In genomic region chr12:16300222-16300621, GRCh38 we compare ENCODE assay signal across 29 cellular contexts. TPM values are rescaled to one million over a fixed set of nuclear protein-coding genes. Genes with fewer than 3 reads are reported as not detected.
DNase-seq lines count a peak whose midpoint lies in the region; ATAC-seq and TF ChIP-seq lines count a peak whose summit lies in the region.
"Had no signal": no experiment of that assay in that cellular context is flagged by ENCODE, and none has a peak within 500 bp of the region (broad histone marks: within the 10 kb centered on the region; RNA-seq: fewer than 3 reads in every experiment).

No MANE protein-coding gene starts in this region.

- no peaks in the 10 kb centered on the region for H3K79me2 ChIP-seq in mesendoderm (ENCODE audit: control insufficient read depth, insufficient read depth, low read length)

- H3K4ac ChIP-seq in mesendoderm (ENCODE audit: low read depth, low read length): no peak overlapping the region

- H4K8ac ChIP-seq in mesendoderm (ENCODE audit: low read depth, low read length): no peak overlapping the region

- no peak overlapping the region for H3K23ac ChIP-seq in mesendoderm (ENCODE audit: low read length)

- WGBS in mesendoderm (ENCODE audit: extremely low coverage, insufficient coverage, low lambda C conversion rate): no CpG with 5 or more reads among the region's 2 CpGs

- H2BK120ac ChIP-seq in mesendoderm (ENCODE audit: low read depth, low read length): no peak overlapping the region

- no peaks in the 10 kb centered on the region for H3K27me3 Mint-ChIP-seq in activated naive CD8-positive, alpha-beta T cell treated with anti-CD3 and anti-CD28 coated beads, Interleukin-2, amount 50 U/mL, for 24 hours
- H3K27me3 Mint-ChIP-seq: stimulated activated naive CD8-positive, alpha-beta T cell treated with anti-CD3 and anti-CD28 coated beads, Interleukin-15, Interleukin-2, amounts not matched to agents 100 ng/mL and 50 ng/mL, for 24 hours had no signal

- H3K4me3 Mint-ChIP-seq in activated naive CD8-positive, alpha-beta T cell treated with anti-CD3 and anti-CD28 coated beads, Interleukin-2, amount 50 U/mL, for 24 hours: no peak overlapping the region
- H3K4me3 Mint-ChIP-seq: stimulated activated naive CD8-positive, alpha-beta T cell treated with anti-CD3 and anti-CD28 coated beads, Interleukin-15, Interleukin-2, amounts not matched to agents 100 ng/mL and 50 ng/mL, for 24 hours; T-helper 1 cell treated with Interleukin-12 subunit alpha and Interleukin-12 subunit beta and Interleukin-4 antibody, amounts not matched to agents 30 μg/mL and 1 μg/mL, for 36 hours had no signal

- intact Hi-C loops in Right ventricle myocardium superior (cut with DNase I): no loop called here

- H3K4me3 ChIP-seq in right atrium auricular region: no peak overlapping the region
- H3K4me3 ChIP-seq in mesendoderm (ENCODE audit: low read length): no peak overlapping the region
- H3K4me3 ChIP-seq: colonic mucosa, ovary, right lobe of liver, SJCRH30 had no signal

- no peaks in the 10 kb centered on the region for H3K79me1 ChIP-seq in mesendoderm (ENCODE audit: low read length)

- no peaks in the 10 kb centered on the region for H3K4me1 Mint-ChIP-seq in activated naive CD8-positive, alpha-beta T cell treated with anti-CD3 and anti-CD28 coated beads, Interleukin-2, amount 50 U/mL, for 24 hours

- H2BK5ac ChIP-seq in mesendoderm (ENCODE audit: low read length): no peak overlapping the region

- H3K18ac ChIP-seq in mesendoderm (ENCODE audit: low read length): no peak overlapping the region

- H3K27me3 ChIP-seq in right atrium auricular region (no peaks in the 10 kb centered on the region), mesendoderm (ENCODE audit: insufficient read depth, low read length, poor library complexity) (no peaks in the 10 kb centered on the region)
- H3K27me3 ChIP-seq: colonic mucosa, ovary, right lobe of liver, SJCRH30 had no signal

- H3K9me3 Mint-ChIP-seq in activated naive CD8-positive, alpha-beta T cell treated with anti-CD3 and anti-CD28 coated beads, Interleukin-2, amount 50 U/mL, for 24 hours: peaks cover 1% of the 10 kb centered on the region

- no peak overlapping the region for H2AK5ac ChIP-seq in mesendoderm (ENCODE audit: low read length)

- no peaks in the 10 kb centered on the region for H3K36me3 ChIP-seq in right atrium auricular region
- no peaks in the 10 kb centered on the region for H3K36me3 ChIP-seq in mesendoderm (ENCODE audit: control insufficient read depth, insufficient read depth, low read length)
- H3K36me3 ChIP-seq: colonic mucosa, ovary, right lobe of liver, SJCRH30, WERI-Rb-1 had no signal

- H3K36me3 Mint-ChIP-seq in activated naive CD8-positive, alpha-beta T cell treated with anti-CD3 and anti-CD28 coated beads, Interleukin-2, amount 50 U/mL, for 24 hours (ENCODE audit: low read depth): no peaks in the 10 kb centered on the region

- H3K4me2 ChIP-seq in mesendoderm (ENCODE audit: low read length): no peak overlapping the region

- ATAC-seq in Right ventricle myocardium superior (ENCODE audit: poor library complexity) (peak; percentile 74), HG03095 (IDR thresholded peaks at IDR 0.05; ENCODE audit: unreplicated experiment) (no peak), HG02610 (IDR thresholded peaks at IDR 0.05; ENCODE audit: unreplicated experiment) (no peak)
- ATAC-seq in activated naive CD8-positive, alpha-beta T cell treated with anti-CD3 and anti-CD28 coated beads, Interleukin-2, amount 50 U/mL, for 24 hours: no peak
- ATAC-seq: right lobe of liver had no signal

- H3K27ac ChIP-seq in right atrium auricular region (peak overlapping the region in 1 of 2 donors; percentile 64), mesendoderm (ENCODE audit: low read depth, low read length) (no peak overlapping the region)
- H3K27ac ChIP-seq: C4-2B, colonic mucosa, ovary, right lobe of liver, SJCRH30, WERI-Rb-1 had no signal

- no peak overlapping the region for H4K5ac ChIP-seq in mesendoderm (ENCODE audit: low read length)

- DNase-seq in Right ventricle myocardium superior (no peak), right atrium auricular region (ENCODE audit: low spot score) (no peak), fibroblast of gingiva (ENCODE audit: low read depth) (peak; percentile 51), mesendoderm (peak; percentile 85), midbrain (lab: John Stamatoyannopoulos, UW) (no peak)
- DNase-seq in activated naive CD8-positive, alpha-beta T cell treated with anti-CD3 and anti-CD28 coated beads, Interleukin-2, amount 50 U/mL, for 24 hours: no peak
- DNase-seq: 8988T; activated CD4-positive, alpha-beta T cell treated with anti-CD3 and anti-CD28 coated beads, Interleukin-2, amount 50 U/mL, for 48 hours; activated naive CD4-positive, alpha-beta T cell; activated T-cell treated with anti-CD3 and anti-CD28 coated beads for 4 hours; anterior cingulate cortex; colonic mucosa; GDM1; NCI-H187; NCI-H2227 treated with DMSO at 0.1 percent for 48 hours; NCI-H82; ovary; PC-3; right lobe of liver; SJCRH30; stimulated activated CD4-positive, alpha-beta T cell treated with anti-CD3 and anti-CD28 coated beads, Interleukin-1b, Interleukin-23, amount 100 ng/mL, for 48 hours; WERI-Rb-1 had no signal

- no peak overlapping the region for H3K27ac Mint-ChIP-seq in activated naive CD8-positive, alpha-beta T cell treated with anti-CD3 and anti-CD28 coated beads, Interleukin-2, amount 50 U/mL, for 24 hours
- H3K27ac Mint-ChIP-seq: stimulated activated naive CD8-positive, alpha-beta T cell treated with anti-CD3 and anti-CD28 coated beads, Interleukin-15, Interleukin-2, amounts not matched to agents 100 ng/mL and 50 ng/mL, for 24 hours; T-helper 1 cell treated with Interleukin-12 subunit alpha and Interleukin-12 subunit beta and Interleukin-4 antibody, amounts not matched to agents 30 μg/mL and 1 μg/mL, for 36 hours had no signal

- H3K4me1 ChIP-seq in right atrium auricular region (no peaks in the 10 kb centered on the region), mesendoderm (ENCODE audit: control insufficient read depth, low read depth, low read length) (no peaks in the 10 kb centered on the region)
- H3K4me1 ChIP-seq: colonic mucosa, right lobe of liver, SJCRH30 had no signal

- no peak overlapping the region for H3K9ac ChIP-seq in mesendoderm (ENCODE audit: low read length)

- H3K9me3 ChIP-seq in right atrium auricular region: no peaks in the 10 kb centered on the region
- H3K9me3 ChIP-seq: colonic mucosa, ovary, right lobe of liver, SJCRH30 had no signal

- no peak for TF ChIP-seq CTCF in right atrium auricular region (IDR thresholded peaks at IDR 0.05)

- no peak overlapping the region for H3K56ac ChIP-seq in mesendoderm (ENCODE audit: low read length)

- H2BK15ac ChIP-seq in mesendoderm (replicated peaks; ENCODE audit: low read depth): no peak overlapping the region

RNA-seq across cellular contexts. Expression of gene SLC15A5, which starts 22.7 kb away (rescaled TPM):
- total RNA-seq in Right ventricle myocardium superior: not detected
- total RNA-seq in right atrium auricular region: not detected
- polyA plus RNA-seq in mesendoderm (2013, experiment 1 of 2): not detected
- polyA plus RNA-seq in mesendoderm (2013, experiment 2 of 2): not detected
- total RNA-seq: colonic mucosa, liver, ovary, PC-3, right lobe of liver, SJCRH30, ureter had no signal
- polyA plus RNA-seq: liver, ovary had no signal

RNA-seq across cellular contexts. Expression of gene MGST1, which starts 47.2 kb away (rescaled TPM):
- 35.2 TPM for total RNA-seq in Right ventricle myocardium superior
- total RNA-seq in right atrium auricular region: 100 to 1,000 TPM in 1 of 2 donors, 10 to 100 TPM in 1; 51.5 to 173 TPM
- polyA plus RNA-seq in mesendoderm (2013, experiment 1 of 2): 1,103 TPM
- 1,074 TPM for polyA plus RNA-seq in mesendoderm (2013, experiment 2 of 2)

Comparison
In these comparisons a context has a peak if more than half of its experiments do, and no peak if none do; other contexts are left out.
1. DNase-seq: peak in fibroblast of gingiva (single experiment) and mesendoderm (single experiment); none in Right ventricle myocardium superior (single experiment), right atrium auricular region (single experiment), midbrain (single experiment) and activated naive CD8-positive, alpha-beta T cell treated with anti-CD3 and anti-CD28 coated beads, Interleukin-2, amount 50 U/mL, for 24 hours (single experiment).